In the genomic region with DNA sequence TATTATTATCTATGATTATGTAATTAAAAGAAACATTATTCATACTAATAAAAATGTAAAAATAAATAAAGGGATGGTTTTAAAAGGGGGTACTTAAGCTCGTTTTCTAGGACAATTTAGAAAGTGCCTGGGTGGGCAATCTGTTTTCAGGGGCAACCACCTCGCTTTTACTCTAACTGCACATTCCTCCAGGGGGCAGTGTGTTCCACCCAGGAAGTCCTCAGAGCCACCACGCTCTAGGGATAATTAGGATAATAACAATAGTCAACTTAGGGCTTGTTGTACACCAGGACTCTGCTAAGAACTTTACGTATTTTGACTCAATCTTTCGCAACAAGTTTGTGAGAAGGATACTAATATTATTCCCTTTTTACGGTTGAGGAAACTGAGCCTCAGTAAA, we compare ENCODE assay signal across 9 cellular contexts.
DNase-seq lines count a peak whose midpoint lies in the region; ATAC-seq and TF ChIP-seq lines count a peak whose summit lies in the region.
"Had no signal": no experiment of that assay in that cellular context is flagged by ENCODE, and none has a peak within 500 bp of the region (broad histone marks: within the 10 kb centered on the region; RNA-seq: fewer than 3 reads in every experiment).

No MANE protein-coding gene starts in this region.

- TF ChIP-seq EP300 in esophagus muscularis mucosa (IDR thresholded peaks at IDR 0.05) = no peak

- TF ChIP-seq CTCF in cardiac muscle cell (IDR thresholded peaks at IDR 0.05; ENCODE audit: low read depth, low read length) = peak; percentile 26
- TF ChIP-seq CTCF in Loucy (conservative IDR thresholded peaks at IDR 0.05; ENCODE audit: low read length) = peak; percentile 66
- peak in 2 of 3 experiments; percentile 21 to 26 for TF ChIP-seq CTCF in esophagus muscularis mucosa (IDR thresholded peaks at IDR 0.05)
- TF ChIP-seq CTCF in testis (IDR thresholded peaks at IDR 0.05) = peak; percentile 5 to 44 (median 10)

- H3K9ac ChIP-seq in Loucy (ENCODE audit: low read depth, low read length, poor library complexity, severe bottlenecking) = no peak overlapping the region

- no peaks in the 10 kb centered on the region for H4K20me1 ChIP-seq in Loucy (ENCODE audit: insufficient read depth, low read length, poor library complexity, severe bottlenecking)

- DNase-seq in cardiac muscle cell (ENCODE audit: low read depth in 1 of 2, low spot score in 1 of 2) = peak; percentile 17 to 32
- no peak for DNase-seq in right cardiac atrium
- no peak for DNase-seq in esophagus muscularis mucosa (ENCODE audit: extremely low spot score)
- peak; percentile 43 for DNase-seq in testis
- no peak for DNase-seq in NCI-H2196 treated with DMSO at 0.1 percent for 48 hours (lab: John Stamatoyannopoulos, UW; ENCODE audit: unreplicated experiment)
- DNase-seq: left ventricle myocardium superior had no signal

- no peaks in the 10 kb centered on the region for H3K9me2 ChIP-seq in Loucy (replicated peaks; ENCODE audit: low read depth, low read length)

- H3K27me3 ChIP-seq in cardiac muscle cell (peaks cover 72% of the 10 kb centered on the region), right cardiac atrium (ENCODE audit: control insufficient read depth, insufficient read depth) (no peaks in the 10 kb centered on the region), Loucy (ENCODE audit: insufficient read depth, low read length, poor library complexity, severe bottlenecking) (no peaks in the 10 kb centered on the region), esophagus muscularis mucosa (no peaks in the 10 kb centered on the region), testis (no peaks in the 10 kb centered on the region)

- intact Hi-C loops in right cardiac atrium (cut with DNase I) (no loop called here), esophagus muscularis mucosa (cut with DNase I) (no loop called here), testis (cut with DNase I; ENCODE audit: low total_unique reads) (no loop called here)

- H3F3A ChIP-seq in Loucy (ENCODE audit: low read depth) = no peaks in the 10 kb centered on the region

- H3K4me3 ChIP-seq in cardiac muscle cell (no peak overlapping the region), right cardiac atrium (ENCODE audit: low read length) (no peak overlapping the region), Loucy (ENCODE audit: low read length, poor library complexity, severe bottlenecking) (no peak overlapping the region), esophagus muscularis mucosa (no peak overlapping the region), testis (no peak overlapping the region)

- H2AFZ ChIP-seq in Loucy (ENCODE audit: low read length) = 0 out of 2 replicates have a peak overlapping the region, but pooled peaks have one; percentile 51

- H3K4me1 ChIP-seq in cardiac muscle cell (ENCODE audit: low read depth) (no peaks in the 10 kb centered on the region), right cardiac atrium (ENCODE audit: control insufficient read depth, insufficient read depth, low read length) (no peaks in the 10 kb centered on the region), Loucy (ENCODE audit: insufficient read depth, low read length, poor library complexity, severe bottlenecking) (no peaks in the 10 kb centered on the region), esophagus muscularis mucosa (no peaks in the 10 kb centered on the region), testis (no peaks in the 10 kb centered on the region)

- H3K9me3 ChIP-seq in cardiac muscle cell (ENCODE audit: low read depth) = no peaks in the 10 kb centered on the region
- H3K9me3 ChIP-seq in right cardiac atrium (ENCODE audit: control insufficient read depth, low read length) = no peaks in the 10 kb centered on the region
- no peaks in the 10 kb centered on the region for H3K9me3 ChIP-seq in Loucy (ENCODE audit: insufficient read depth, low read depth, low read length)
- no peaks in the 10 kb centered on the region for H3K9me3 ChIP-seq in esophagus muscularis mucosa
- no peaks in the 10 kb centered on the region for H3K9me3 ChIP-seq in testis

- ATAC-seq in right cardiac atrium (no peak), GM21576 (IDR thresholded peaks at IDR 0.05; ENCODE audit: unreplicated experiment) (no peak), GM18519 (IDR thresholded peaks at IDR 0.05; ENCODE audit: low FRiP score, unreplicated experiment) (no peak)
- ATAC-seq: left ventricle myocardium superior had no signal

- 75% methylated on average over 6 of the region's 6 CpGs for WGBS in right cardiac atrium
- 84% methylated on average over 6 of the region's 6 CpGs for WGBS in esophagus muscularis mucosa
- 80 to 81% methylated on average over 6 of the region's 6 CpGs for WGBS in testis, 2 donors

- H3K36me3 ChIP-seq in cardiac muscle cell (no peaks in the 10 kb centered on the region), Loucy (ENCODE audit: insufficient read depth, low read length) (no peaks in the 10 kb centered on the region), esophagus muscularis mucosa (no peaks in the 10 kb centered on the region), testis (ENCODE audit: low read depth, missing control alignments) (no peaks in the 10 kb centered on the region)

- no peak overlapping the region for H3K4me2 ChIP-seq in Loucy (ENCODE audit: low read depth, low read length, poor library complexity, severe bottlenecking)

- H3K27ac ChIP-seq in cardiac muscle cell (no peak overlapping the region), right cardiac atrium (ENCODE audit: low read length) (no peak overlapping the region), esophagus muscularis mucosa (replicated peaks in 1 of 4) (no peak overlapping the region), testis (no peak overlapping the region)

- no peak for TF ChIP-seq POLR2A in esophagus muscularis mucosa (IDR thresholded peaks at IDR 0.05; ENCODE audit: low read depth)
- no peak for TF ChIP-seq POLR2A in testis (IDR thresholded peaks at IDR 0.05)

- H3K79me2 ChIP-seq in Loucy (ENCODE audit: insufficient read depth, low read length) = no peaks in the 10 kb centered on the region

Comparison
In these comparisons a context has a peak if more than half of its experiments do, and no peak if none do; other contexts are left out.
1. DNase-seq: peak in cardiac muscle cell (2 of 2) and testis (single experiment); none in right cardiac atrium (0 of 3), esophagus muscularis mucosa (single experiment) and NCI-H2196 treated with DMSO at 0.1 percent for 48 hours (single experiment).
2. CTCF ChIP-seq: peak in every context shown above with its lines; median percentile 66 in Loucy; 26 in cardiac muscle cell; 24 in esophagus muscularis mucosa; 10 in testis.